ENCODE assay signal across 20 cellular contexts in genomic region chr12:110365743-110366473, GRCh38. TPM values are rescaled to one million over a fixed set of nuclear protein-coding genes. Genes with fewer than 3 reads are reported as not detected.
DNase-seq lines count a peak whose midpoint lies in the region; ATAC-seq and TF ChIP-seq lines count a peak whose summit lies in the region.
"Had no signal": no experiment of that assay in that cellular context is flagged by ENCODE, and none has a peak within 500 bp of the region (broad histone marks: within the 10 kb centered on the region; RNA-seq: fewer than 3 reads in every experiment).

No MANE protein-coding gene starts in this region.

- H3K27ac ChIP-seq in colonic mucosa (peak overlapping the region; percentile 44), neural progenitor cell (no peak overlapping the region), upper lobe of right lung (peak overlapping the region; percentile 65)

- no peaks in the 10 kb centered on the region for H3K4me1 ChIP-seq in colonic mucosa
- peaks cover 7% of the 10 kb centered on the region for H3K4me1 ChIP-seq in neural progenitor cell
- H3K4me1 ChIP-seq in upper lobe of right lung, result peaks cover 29% of the 10 kb centered on the region
- H3K4me1 ChIP-seq: HAP-1 had no signal

- no peaks in the 10 kb centered on the region for H3K36me3 ChIP-seq in colonic mucosa
- no peaks in the 10 kb centered on the region for H3K36me3 ChIP-seq in neural progenitor cell
- H3K36me3 ChIP-seq in upper lobe of right lung, result no peaks in the 10 kb centered on the region

- no peak for TF ChIP-seq CTCF in colonic mucosa (IDR thresholded peaks at IDR 0.05)
- TF ChIP-seq CTCF in neural progenitor cell (IDR thresholded peaks at IDR 0.05), result no peak
- no peak for TF ChIP-seq CTCF in upper lobe of right lung (IDR thresholded peaks at IDR 0.05)

- ATAC-seq in upper lobe of right lung, result peak; percentile 65

- H3K27me3 Mint-ChIP-seq in neural progenitor cell (ENCODE audit: insufficient read depth, low read depth), result peaks cover 4% of the 10 kb centered on the region
- no peaks in the 10 kb centered on the region for H3K27me3 Mint-ChIP-seq in activated T-helper 1 cell treated with anti-CD3 and anti-CD28 coated beads, Interleukin-12 subunit alpha, Interleukin-12 subunit beta, Interleukin-2, Interleukin-4 antibody, amounts not matched to agents 30 ng/mL and 10 ng/mL and 1 ng/mL, durations not matched to agents 14 hours and 24 hours and 36 hours (ENCODE audit: insufficient read depth)
- H3K27me3 Mint-ChIP-seq: central memory CD8-positive, alpha-beta T cell; progenitor cell of endocrine pancreas had no signal

- H3K4me2 ChIP-seq in neural progenitor cell, result no peak overlapping the region

- no peaks in the 10 kb centered on the region for H4K20me1 ChIP-seq in neural progenitor cell (ENCODE audit: low read depth)

- intact Hi-C loops in colonic mucosa (cut with DNase I) (no loop called here), upper lobe of right lung (cut with DNase I) (no loop called here)
- intact Hi-C loops in activated T-helper 1 cell treated with anti-CD3 and anti-CD28 coated beads, Interleukin-12 subunit alpha, Interleukin-12 subunit beta, Interleukin-2, Interleukin-4 antibody, amounts not matched to agents 30 ng/mL and 10 ng/mL and 1 ng/mL, durations not matched to agents 14 hours and 24 hours and 36 hours (cut with micrococcal nuclease), result no loop called here

- H3K9ac ChIP-seq in colonic mucosa (ENCODE audit: low read depth in 2 of 2, low read length in 2 of 2) (no peak overlapping the region), neural progenitor cell (no peak overlapping the region)

- H3K27ac Mint-ChIP-seq in neural progenitor cell, result peak overlapping the region; percentile 65
- H3K27ac Mint-ChIP-seq in activated T-helper 1 cell treated with anti-CD3 and anti-CD28 coated beads, Interleukin-12 subunit alpha, Interleukin-12 subunit beta, Interleukin-2, Interleukin-4 antibody, amounts not matched to agents 30 ng/mL and 10 ng/mL and 1 ng/mL, durations not matched to agents 14 hours and 24 hours and 36 hours, result no peak overlapping the region
- H3K27ac Mint-ChIP-seq: progenitor cell of endocrine pancreas; T-helper 1 cell treated with Interleukin-12 subunit alpha and Interleukin-12 subunit beta and Interleukin-4 antibody, amounts not matched to agents 30 μg/mL and 1 μg/mL, for 36 hours had no signal

- peak; percentile 51 for DNase-seq in activated effector memory CD4-positive, alpha-beta T cell treated with anti-CD3 and anti-CD28 coated beads, Interleukin-2, amount 50 U/mL, for 16 hours
- no peak for DNase-seq in activated effector memory CD4-positive, alpha-beta T cell treated with Interleukin-2 at 50 U/mL for 16 hours
- DNase-seq in colonic mucosa (no peak), neural progenitor cell (ENCODE audit: low spot score) (no peak), upper lobe of right lung (no peak), HPDE6-E6E7 (ENCODE audit: extremely low spot score) (no peak)
- no peak for DNase-seq in stimulated activated CD4-positive, alpha-beta T cell treated with anti-CD3 and anti-CD28 coated beads, Interleukin-4, amount 100 ng/mL, for 24 hours
- DNase-seq in activated T-helper 1 cell treated with anti-CD3 and anti-CD28 coated beads, Interleukin-12 subunit alpha, Interleukin-12 subunit beta, Interleukin-2, Interleukin-4 antibody, amounts not matched to agents 30 ng/mL and 10 ng/mL and 1 ng/mL, durations not matched to agents 14 hours and 24 hours and 36 hours (ENCODE audit: low spot score), result no peak
- DNase-seq: activated CD4-positive, alpha-beta T cell treated with anti-CD3 and anti-CD28 coated beads, Interleukin-2, amount 50 U/mL, for 4 hours; Calu3; effector CD8-positive, alpha-beta T cell; EL; NCI-H1105; NCI-H510A treated with DMSO at 0.1 percent for 48 hours; SHP77 treated with DMSO at 0.1 percent for 48 hours; small intestine had no signal

- H3K79me2 ChIP-seq in neural progenitor cell (ENCODE audit: low read depth), result no peaks in the 10 kb centered on the region

- H3K9me3 ChIP-seq in colonic mucosa (no peaks in the 10 kb centered on the region), neural progenitor cell (ENCODE audit: low read depth) (no peaks in the 10 kb centered on the region), upper lobe of right lung (no peaks in the 10 kb centered on the region)
- H3K9me3 ChIP-seq: HAP-1 had no signal

- H2AFZ ChIP-seq in neural progenitor cell (replicated peaks), result no peak overlapping the region

- H3K4me1 Mint-ChIP-seq in neural progenitor cell, result peaks cover 5% of the 10 kb centered on the region
- H3K4me1 Mint-ChIP-seq in activated T-helper 1 cell treated with anti-CD3 and anti-CD28 coated beads, Interleukin-12 subunit alpha, Interleukin-12 subunit beta, Interleukin-2, Interleukin-4 antibody, amounts not matched to agents 30 ng/mL and 10 ng/mL and 1 ng/mL, durations not matched to agents 14 hours and 24 hours and 36 hours (ENCODE audit: low read depth), result no peaks in the 10 kb centered on the region
- H3K4me1 Mint-ChIP-seq: central memory CD8-positive, alpha-beta T cell had no signal

- H3F3A ChIP-seq in neural progenitor cell (ENCODE audit: low read depth), result peaks cover 12% of the 10 kb centered on the region

- H3K4me3 ChIP-seq in colonic mucosa, result no peak overlapping the region
- H3K4me3 ChIP-seq in neural progenitor cell, result no peak overlapping the region
- no peak overlapping the region for H3K4me3 ChIP-seq in upper lobe of right lung
- H3K4me3 ChIP-seq: HAP-1 had no signal

- no peaks in the 10 kb centered on the region for H3K27me3 ChIP-seq in colonic mucosa
- no peaks in the 10 kb centered on the region for H3K27me3 ChIP-seq in neural progenitor cell
- H3K27me3 ChIP-seq in upper lobe of right lung, result no peaks in the 10 kb centered on the region

- no peaks in the 10 kb centered on the region for H3K36me3 Mint-ChIP-seq in neural progenitor cell
- peaks cover 3% of the 10 kb centered on the region for H3K36me3 Mint-ChIP-seq in activated T-helper 1 cell treated with anti-CD3 and anti-CD28 coated beads, Interleukin-12 subunit alpha, Interleukin-12 subunit beta, Interleukin-2, Interleukin-4 antibody, amounts not matched to agents 30 ng/mL and 10 ng/mL and 1 ng/mL, durations not matched to agents 14 hours and 24 hours and 36 hours (ENCODE audit: low read depth)

- no peaks in the 10 kb centered on the region for H3K9me3 Mint-ChIP-seq in neural progenitor cell
- no peaks in the 10 kb centered on the region for H3K9me3 Mint-ChIP-seq in activated T-helper 1 cell treated with anti-CD3 and anti-CD28 coated beads, Interleukin-12 subunit alpha, Interleukin-12 subunit beta, Interleukin-2, Interleukin-4 antibody, amounts not matched to agents 30 ng/mL and 10 ng/mL and 1 ng/mL, durations not matched to agents 14 hours and 24 hours and 36 hours
- H3K9me3 Mint-ChIP-seq: central memory CD8-positive, alpha-beta T cell; T-helper 1 cell treated with Interleukin-12 subunit alpha and Interleukin-12 subunit beta and Interleukin-4 antibody, amounts not matched to agents 30 μg/mL and 1 μg/mL, for 36 hours had no signal

- no peak overlapping the region for H3K4me3 Mint-ChIP-seq in neural progenitor cell
- no peak overlapping the region for H3K4me3 Mint-ChIP-seq in activated T-helper 1 cell treated with anti-CD3 and anti-CD28 coated beads, Interleukin-12 subunit alpha, Interleukin-12 subunit beta, Interleukin-2, Interleukin-4 antibody, amounts not matched to agents 30 ng/mL and 10 ng/mL and 1 ng/mL, durations not matched to agents 14 hours and 24 hours and 36 hours
- H3K4me3 Mint-ChIP-seq: central memory CD8-positive, alpha-beta T cell; T-helper 1 cell treated with Interleukin-12 subunit alpha and Interleukin-12 subunit beta and Interleukin-4 antibody, amounts not matched to agents 30 μg/mL and 1 μg/mL, for 36 hours had no signal

RNA-seq across cellular contexts. Expression of gene ANAPC7, which starts 37.6 kb away (rescaled TPM):
- total RNA-seq in colonic mucosa, result 10 to 100 TPM; 22.1 to 40.1 TPM
- total RNA-seq in neural progenitor cell (ENCODE audit: low replicate concordance), result 89.5 and 114 TPM in 2 replicates
- 45.1 TPM for total RNA-seq in upper lobe of right lung
- 72.0 and 72.6 TPM in 2 replicates for total RNA-seq in activated T-helper 1 cell treated with anti-CD3 and anti-CD28 coated beads, Interleukin-12 subunit alpha, Interleukin-12 subunit beta, Interleukin-2, Interleukin-4 antibody, amounts not matched to agents 30 ng/mL and 10 ng/mL and 1 ng/mL, durations not matched to agents 14 hours and 24 hours and 36 hours
